8 cellular contexts compared by ENCODE assay signal in genomic region chr4:156970501-156971167, GRCh38. TPM values are rescaled to one million over a fixed set of nuclear protein-coding genes. Genes with fewer than 3 reads are reported as not detected.
A peak's percentile ranks its signal among the peaks of the same experiment; 100 is the strongest.
DNase-seq lines count a peak whose midpoint lies in the region; ATAC-seq lines count a peak whose summit lies in the region.

No MANE protein-coding gene starts in this region.

- ATAC-seq in HG03108 (IDR thresholded peaks at IDR 0.05; ENCODE audit: unreplicated experiment) (no peak), HG03159 (IDR thresholded peaks at IDR 0.05; ENCODE audit: unreplicated experiment) (no peak)

- H3K4me3 ChIP-seq in esophagus (ENCODE audit: low read depth in 1 of 2, low read length in 2 of 2) = peak overlapping the region; percentile 67 to 85
- peak overlapping the region; percentile 64 for H3K4me3 ChIP-seq in mesodermal cell (ENCODE audit: extremely low read depth, insufficient read depth, low read length, poor library complexity, severe bottlenecking)
- H3K4me3 ChIP-seq in thymus (ENCODE audit: low read length) = peak overlapping the region; percentile 31

- peak overlapping the region; percentile 81 for H3K27ac ChIP-seq in esophagus (ENCODE audit: low read depth in 2 of 2, low read length in 1 of 2)
- peak overlapping the region; percentile 16 for H3K27ac ChIP-seq in mesodermal cell (ENCODE audit: low read depth, low read length, severe bottlenecking)
- no peak overlapping the region for H3K27ac ChIP-seq in thymus (ENCODE audit: low read depth)

- H3K27me3 ChIP-seq in esophagus (ENCODE audit: control insufficient read depth in 1 of 2, insufficient read depth in 2 of 2, low read length in 2 of 2) (no peaks in the 10 kb centered on the region), thymus (ENCODE audit: control insufficient read depth, insufficient read depth) (peaks cover 20% of the 10 kb centered on the region)

- whole genome bisulfite sequencing in esophagus, 2 donors = 1% methylated on average over 22 of the region's 22 CpGs
- WGBS in mesodermal cell (ENCODE audit: insufficient coverage in 2 of 2), 2 experiments = 0 to 1% methylated on average over 14 to 20 of the region's 22 CpGs
- WGBS in thymus = 1% methylated on average over 22 of the region's 22 CpGs

- H3K4me1 ChIP-seq in esophagus (ENCODE audit: control insufficient read depth in 2 of 2, insufficient read depth in 2 of 2, low read length in 1 of 2) = peaks cover 0 to 4% of the 10 kb centered on the region in 2 donors
- H3K4me1 ChIP-seq in mesodermal cell (ENCODE audit: control insufficient read depth, insufficient read depth, low read length, poor library complexity, severe bottlenecking) = peaks cover 23% of the 10 kb centered on the region
- H3K4me1 ChIP-seq in thymus (ENCODE audit: control insufficient read depth, insufficient read depth, low read length) = no peaks in the 10 kb centered on the region

- DNase-seq in CD1c-positive myeloid dendritic cell (ENCODE audit: extremely low spot score) (peak; percentile 67), HT1080 (ENCODE audit: low read depth) (peak; percentile 70), SW 1271 (lab: John Stamatoyannopoulos, UW) (peak; percentile 5 to 28)

- H3K9me3 ChIP-seq in esophagus (ENCODE audit: control insufficient read depth in 2 of 2, insufficient read depth in 1 of 2, low read depth in 1 of 2, low read length in 1 of 2) (no peaks in the 10 kb centered on the region), mesodermal cell (ENCODE audit: control insufficient read depth, low read length) (no peaks in the 10 kb centered on the region), thymus (ENCODE audit: control insufficient read depth) (no peaks in the 10 kb centered on the region)

- no peaks in the 10 kb centered on the region for H3K36me3 ChIP-seq in esophagus (ENCODE audit: control insufficient read depth in 2 of 2, insufficient read depth in 2 of 2, low read length in 1 of 2)
- no peaks in the 10 kb centered on the region for H3K36me3 ChIP-seq in mesodermal cell (ENCODE audit: control insufficient read depth, insufficient read depth, low read length)
- H3K36me3 ChIP-seq in thymus (ENCODE audit: control insufficient read depth, insufficient read depth) = no peaks in the 10 kb centered on the region

RNA-seq across cellular contexts. Expression of gene PDGFC, which starts 1.0 kb away (rescaled TPM):
- 46.5 and 52.3 TPM in 2 replicates for total RNA-seq in HT1080 (2014; rRNA removed; shearing (Covaris generic))
- polyA plus RNA-seq in HT1080 (2015; cell fraction: cytosol; rRNA removed) = 38.6 and 43.3 TPM in 2 replicates
- polyA plus RNA-seq in HT1080 (2015; cell fraction: nucleus; rRNA removed) = 44.7 and 50.5 TPM in 2 replicates
- polyA plus RNA-seq in esophagus = 1 to 10 TPM in 1 of 2 donors, under 1 TPM in 1; 0.98 to 2.4 TPM
- 15.1 TPM for polyA plus RNA-seq in mesodermal cell (2013, experiment 1 of 2)
- polyA plus RNA-seq in mesodermal cell (2013, experiment 2 of 2) = 15.7 TPM
- 13.1 TPM for polyA plus RNA-seq in thymus

Comparison
In these comparisons a context has a peak if more than half of its experiments do, and no peak if none do; other contexts are left out.
1. DNase-seq: peak in every context shown above with its lines; median percentile 70 in HT1080; 67 in CD1c-positive myeloid dendritic cell; 16 in SW 1271.